In genomic region chr18:9177466-9177865, GRCh38 we compare ENCODE assay signal across 23 cellular contexts. TPM values are rescaled to one million over a fixed set of nuclear protein-coding genes. Genes with fewer than 3 reads are reported as not detected.
DNase-seq lines count a peak whose midpoint lies in the region; ATAC-seq and TF ChIP-seq lines count a peak whose summit lies in the region.
"Had no signal": no experiment of that assay in that cellular context is flagged by ENCODE, and none has a peak within 500 bp of the region (broad histone marks: within the 10 kb centered on the region; RNA-seq: fewer than 3 reads in every experiment).

No MANE protein-coding gene starts in this region.

- TF ChIP-seq CTCF in heart left ventricle (IDR thresholded peaks at IDR 0.05) (no peak), thyroid gland (IDR thresholded peaks at IDR 0.05) (no peak)

- no peaks in the 10 kb centered on the region for H3K27me3 Mint-ChIP-seq in effector memory CD8-positive, alpha-beta T cell

- DNase-seq in NCI-H1417 (lab: John Stamatoyannopoulos, UW) (peak in 2 of 3 experiments; percentile 7 to 60), NCI-H1417 treated with DMSO at 0.1 percent for 48 hours (lab: John Stamatoyannopoulos, UW) (no peak), heart left ventricle (no peak), Right ventricle myocardium inferior (ENCODE audit: missing footprints) (no peak), thyroid gland (no peak), T-helper 1 cell (no peak), HT-29 (ENCODE audit: low spot score) (no peak)
- DNase-seq in effector memory CD8-positive, alpha-beta T cell = no peak
- DNase-seq: AML-193; COR-L47; GDM1; H9; KG1; NCI-H1105 treated with DMSO at 0.1 percent for 48 hours; NCI-H187; NCI-H2107; NCI-H510A; NCI-H748 treated with DMSO at 0.1 percent for 48 hours; NK-92 treated with Interleukin-12 subunit alpha and Interleukin-12 subunit beta, amount 100 ng/mL, for 24 hours; OCI-M1; SHP77 treated with DMSO at 0.1 percent for 48 hours had no signal

- no peaks in the 10 kb centered on the region for H3K9me3 Mint-ChIP-seq in effector memory CD8-positive, alpha-beta T cell
- H3K9me3 Mint-ChIP-seq: H9 had no signal

- H3K4me1 ChIP-seq in heart left ventricle (peaks cover 0 to 70% (median 31%) of the 10 kb centered on the region in 12 donors), thyroid gland (peaks cover 62 to 75% of the 10 kb centered on the region in 2 donors)

- TF ChIP-seq POLR2A in heart left ventricle (IDR thresholded peaks at IDR 0.05) = no peak
- no peak for TF ChIP-seq POLR2A in thyroid gland (IDR thresholded peaks at IDR 0.05)

- peaks cover 35% of the 10 kb centered on the region for H3K36me3 Mint-ChIP-seq in effector memory CD8-positive, alpha-beta T cell (ENCODE audit: insufficient read depth)

- H3K36me3 ChIP-seq in heart left ventricle (peaks cover 0 to 15% (median 1%) of the 10 kb centered on the region in 9 donors), thyroid gland (no peaks in the 10 kb centered on the region)

- peak overlapping the region; percentile 29 to 30 for H3K27ac Mint-ChIP-seq in effector memory CD8-positive, alpha-beta T cell
- H3K27ac Mint-ChIP-seq: H9 had no signal

- H3K27ac ChIP-seq in heart left ventricle (peak overlapping the region in 5 of 12 donors; percentile 14 to 48 (median 26)), thyroid gland (peak overlapping the region; percentile 7 to 53 (median 51))
- H3K27ac ChIP-seq: 22Rv1, C4-2B had no signal

- intact Hi-C loops in heart left ventricle (cut with DNase I) (no loop called here), Right ventricle myocardium inferior (cut with DNase I) (no loop called here), thyroid gland (cut with DNase I) (no loop called here)

- no peaks in the 10 kb centered on the region for H3K27me3 ChIP-seq in heart left ventricle
- H3K27me3 ChIP-seq in thyroid gland = no peaks in the 10 kb centered on the region

- H3K4me1 Mint-ChIP-seq in effector memory CD8-positive, alpha-beta T cell (ENCODE audit: low read depth in 2 of 2) = peaks cover 35 to 69% of the 10 kb centered on the region in 2 donors

- H3K9me3 ChIP-seq in heart left ventricle (peaks cover 0 to 3% (median 0%) of the 10 kb centered on the region in 12 donors), thyroid gland (no peaks in the 10 kb centered on the region)

- ATAC-seq in heart left ventricle = peak; percentile 27 to 68 (median 53)
- ATAC-seq in Right ventricle myocardium inferior = no peak
- ATAC-seq in effector memory CD8-positive, alpha-beta T cell (replicated peaks) = no peak

- 58 to 67% (median 63%) methylated on average over 4 of the region's 4 CpGs for WGBS in heart left ventricle, 4 donors
- 80 to 84% methylated on average over 4 of the region's 4 CpGs for WGBS in thyroid gland, 2 donors

- peak overlapping the region in 1 of 2 donors; percentile 7 for H3K4me3 Mint-ChIP-seq in effector memory CD8-positive, alpha-beta T cell
- H3K4me3 Mint-ChIP-seq: H9 had no signal

- H3K4me3 ChIP-seq in heart left ventricle (no peak overlapping the region), thyroid gland (replicated peaks in 1 of 3) (no peak overlapping the region)

RNA-seq across cellular contexts. Expression of gene ANKRD12, which starts 40.9 kb away (rescaled TPM):
- total RNA-seq in heart left ventricle = 10 to 100 TPM; 18.6 to 70.9 (median 53.8) TPM
- 10 to 100 TPM in 1 of 2 donors, 1 to 10 TPM in 1; 7.7 to 20.9 TPM for polyA plus RNA-seq in heart left ventricle
- total RNA-seq in Right ventricle myocardium inferior = 44.1 TPM
- 100 to 1,000 TPM in 2 of 4 donors, 10 to 100 TPM in 2; 74.6 to 155 (median 109) TPM for total RNA-seq in thyroid gland
- 20.0 and 24.1 TPM in 2 replicates for total RNA-seq in HT-29 (2014; rRNA removed; shearing (Covaris generic))

Comparison
In these comparisons a context has a peak if more than half of its experiments do, and no peak if none do; other contexts are left out.
1. DNase-seq: peak in NCI-H1417 (2 of 3); none in NCI-H1417 treated with DMSO at 0.1 percent for 48 hours (single experiment), heart left ventricle (0 of 5), Right ventricle myocardium inferior (single experiment), effector memory CD8-positive, alpha-beta T cell (0 of 3), thyroid gland (0 of 2), T-helper 1 cell (0 of 5) and HT-29 (single experiment).
2. ATAC-seq: peak in heart left ventricle (4 of 4); none in Right ventricle myocardium inferior (single experiment) and effector memory CD8-positive, alpha-beta T cell (single experiment).